1 cellular context compared by ENCODE assay signal in genomic region chr19:8252922-8253589, GRCh38.
TF ChIP-seq lines count a peak whose summit lies in the region.

No MANE protein-coding gene starts in this region.

TF ChIP-seq in HepG2, 621 proteins besides CTCF, POLR2A, EP300 and RAD21 (continued from another document and continues in another):
- TF ChIP-seq, protein P1, sequence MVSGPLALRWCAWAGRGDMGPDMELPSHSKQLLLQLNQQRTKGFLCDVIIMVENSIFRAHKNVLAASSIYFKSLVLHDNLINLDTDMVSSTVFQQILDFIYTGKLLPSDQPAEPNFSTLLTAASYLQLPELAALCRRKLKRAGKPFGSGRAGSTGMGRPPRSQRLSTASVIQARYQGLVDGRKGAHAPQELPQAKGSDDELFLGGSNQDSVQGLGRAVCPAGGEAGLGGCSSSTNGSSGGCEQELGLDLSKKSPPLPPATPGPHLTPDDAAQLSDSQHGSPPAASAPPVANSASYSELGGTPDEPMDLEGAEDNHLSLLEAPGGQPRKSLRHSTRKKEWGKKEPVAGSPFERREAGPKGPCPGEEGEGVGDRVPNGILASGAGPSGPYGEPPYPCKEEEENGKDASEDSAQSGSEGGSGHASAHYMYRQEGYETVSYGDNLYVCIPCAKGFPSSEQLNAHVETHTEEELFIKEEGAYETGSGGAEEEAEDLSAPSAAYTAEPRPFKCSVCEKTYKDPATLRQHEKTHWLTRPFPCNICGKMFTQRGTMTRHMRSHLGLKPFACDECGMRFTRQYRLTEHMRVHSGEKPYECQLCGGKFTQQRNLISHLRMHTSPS (CRISPR knock-in tag; IDR thresholded peaks at IDR 0.05; ENCODE audit: low read depth) = no peak
- TF ChIP-seq ZBTB8A (CRISPR knock-in tag; IDR thresholded peaks at IDR 0.05; ENCODE audit: borderline replicate concordance, low read depth) (no peak), SMAD9 (CRISPR knock-in tag; IDR thresholded peaks at IDR 0.05) (no peak), MTA1 (CRISPR knock-in tag; IDR thresholded peaks at IDR 0.05; ENCODE audit: borderline replicate concordance) (no peak), ZNF234 (CRISPR knock-in tag; conservative IDR thresholded peaks at IDR 0.05) (no peak), ZNF556 (CRISPR knock-in tag; IDR thresholded peaks at IDR 0.05; ENCODE audit: borderline replicate concordance) (no peak), ZHX2 (IDR thresholded peaks at IDR 0.05; ENCODE audit: low read depth) (no peak), ZHX2 (CRISPR knock-in tag; IDR thresholded peaks at IDR 0.05; ENCODE audit: borderline replicate concordance) (no peak), HCFC1 (IDR thresholded peaks at IDR 0.05; ENCODE audit: low read depth, low read length) (no peak), ZMYM3 (CRISPR knock-in tag; IDR thresholded peaks at IDR 0.05) (peak; percentile 49; the same call in 1 of the 2 replicates), TSC22D2 (CRISPR knock-in tag; IDR thresholded peaks at IDR 0.05; ENCODE audit: borderline replicate concordance) (no peak), TRIM24 (CRISPR knock-in tag; IDR thresholded peaks at IDR 0.05) (no peak), ZNF143 (CRISPR knock-in tag; IDR thresholded peaks at IDR 0.05) (peak; percentile 53; the same call in 1 of the 2 replicates), AKAP8 (CRISPR knock-in tag; IDR thresholded peaks at IDR 0.05) (no peak; the same call in 1 of the 2 replicates), JUN (CRISPR knock-in tag; IDR thresholded peaks at IDR 0.05) (no peak), ZNF605 (CRISPR knock-in tag; IDR thresholded peaks at IDR 0.05) (peak; percentile 53; the same call in 1 of the 2 replicates), ISL2 (CRISPR knock-in tag; IDR thresholded peaks at IDR 0.05) (0 out of 2 replicates have a peak, but pooled peaks have one; percentile 40), ZNF567 (CRISPR knock-in tag; IDR thresholded peaks at IDR 0.05; ENCODE audit: borderline replicate concordance) (no peak), ZNF777 (CRISPR knock-in tag; IDR thresholded peaks at IDR 0.05) (no peak), ZNF772 (CRISPR knock-in tag; IDR thresholded peaks at IDR 0.05) (no peak), ZFP90 (CRISPR knock-in tag; IDR thresholded peaks at IDR 0.05; ENCODE audit: borderline replicate concordance) (peak; percentile 42; the same call in 1 of the 2 replicates), TMF1 (CRISPR knock-in tag; IDR thresholded peaks at IDR 0.05; ENCODE audit: low read depth) (no peak), DMAP1 (CRISPR knock-in tag; IDR thresholded peaks at IDR 0.05) (no peak), NONO (IDR thresholded peaks at IDR 0.05) (no peak), NONO (CRISPR knock-in tag; conservative IDR thresholded peaks at IDR 0.05) (0 out of 2 replicates have a peak, but pooled peaks have one; percentile 16), RFX3 (CRISPR knock-in tag; IDR thresholded peaks at IDR 0.05) (no peak), TAF15 (IDR thresholded peaks at IDR 0.05; ENCODE audit: low read depth, low read length, poor library complexity, severe bottlenecking) (no peak), NFYC (CRISPR knock-in tag; IDR thresholded peaks at IDR 0.05) (no peak), SAP130 (CRISPR knock-in tag; IDR thresholded peaks at IDR 0.05; ENCODE audit: low read depth) (peak; percentile 28; the same call in 1 of the 2 replicates), U2AF2 (IDR thresholded peaks at IDR 0.05; ENCODE audit: low read depth, low read length) (no peak), FOSL2 (CRISPR knock-in tag; IDR thresholded peaks at IDR 0.05) (peak; percentile 31; the same call in 1 of the 2 replicates), KDM3A (CRISPR knock-in tag; IDR thresholded peaks at IDR 0.05; ENCODE audit: low read depth) (0 out of 2 replicates have a peak, but pooled peaks have one; percentile 67), NRL (CRISPR knock-in tag; IDR thresholded peaks at IDR 0.05; ENCODE audit: borderline replicate concordance) (no peak; the same call in 1 of the 2 replicates), ZNF263 (CRISPR knock-in tag; IDR thresholded peaks at IDR 0.05) (0 out of 2 replicates have a peak, but pooled peaks have one; percentile 23), ZSCAN20 (CRISPR knock-in tag; IDR thresholded peaks at IDR 0.05; ENCODE audit: borderline replicate concordance) (no peak), ZNF710 (CRISPR knock-in tag; IDR thresholded peaks at IDR 0.05; ENCODE audit: borderline replicate concordance) (no peak), CSRNP1 (CRISPR knock-in tag; IDR thresholded peaks at IDR 0.05) (no peak), IRF2 (CRISPR knock-in tag; IDR thresholded peaks at IDR 0.05) (0 out of 2 replicates have a peak, but pooled peaks have one; percentile 32), FLYWCH1 (CRISPR knock-in tag; IDR thresholded peaks at IDR 0.05) (no peak), NBN (conservative IDR thresholded peaks at IDR 0.05) (no peak), ZNF788 (CRISPR knock-in tag; IDR thresholded peaks at IDR 0.05; ENCODE audit: borderline replicate concordance) (no peak), TOPORS (CRISPR knock-in tag; IDR thresholded peaks at IDR 0.05) (no peak), SALL2 (CRISPR knock-in tag; IDR thresholded peaks at IDR 0.05) (peak; percentile 67; the same call in 1 of the 2 replicates), ZBTB7B (CRISPR knock-in tag; IDR thresholded peaks at IDR 0.05) (0 out of 2 replicates have a peak, but pooled peaks have one; percentile 21), ZIK1 (CRISPR knock-in tag; IDR thresholded peaks at IDR 0.05; ENCODE audit: borderline replicate concordance, low read depth) (no peak), ZFYVE20 (CRISPR knock-in tag; IDR thresholded peaks at IDR 0.05; ENCODE audit: borderline replicate concordance, low read depth) (no peak), RFXANK (CRISPR knock-in tag; IDR thresholded peaks at IDR 0.05) (no peak)
- TF ChIP-seq, protein P2, sequence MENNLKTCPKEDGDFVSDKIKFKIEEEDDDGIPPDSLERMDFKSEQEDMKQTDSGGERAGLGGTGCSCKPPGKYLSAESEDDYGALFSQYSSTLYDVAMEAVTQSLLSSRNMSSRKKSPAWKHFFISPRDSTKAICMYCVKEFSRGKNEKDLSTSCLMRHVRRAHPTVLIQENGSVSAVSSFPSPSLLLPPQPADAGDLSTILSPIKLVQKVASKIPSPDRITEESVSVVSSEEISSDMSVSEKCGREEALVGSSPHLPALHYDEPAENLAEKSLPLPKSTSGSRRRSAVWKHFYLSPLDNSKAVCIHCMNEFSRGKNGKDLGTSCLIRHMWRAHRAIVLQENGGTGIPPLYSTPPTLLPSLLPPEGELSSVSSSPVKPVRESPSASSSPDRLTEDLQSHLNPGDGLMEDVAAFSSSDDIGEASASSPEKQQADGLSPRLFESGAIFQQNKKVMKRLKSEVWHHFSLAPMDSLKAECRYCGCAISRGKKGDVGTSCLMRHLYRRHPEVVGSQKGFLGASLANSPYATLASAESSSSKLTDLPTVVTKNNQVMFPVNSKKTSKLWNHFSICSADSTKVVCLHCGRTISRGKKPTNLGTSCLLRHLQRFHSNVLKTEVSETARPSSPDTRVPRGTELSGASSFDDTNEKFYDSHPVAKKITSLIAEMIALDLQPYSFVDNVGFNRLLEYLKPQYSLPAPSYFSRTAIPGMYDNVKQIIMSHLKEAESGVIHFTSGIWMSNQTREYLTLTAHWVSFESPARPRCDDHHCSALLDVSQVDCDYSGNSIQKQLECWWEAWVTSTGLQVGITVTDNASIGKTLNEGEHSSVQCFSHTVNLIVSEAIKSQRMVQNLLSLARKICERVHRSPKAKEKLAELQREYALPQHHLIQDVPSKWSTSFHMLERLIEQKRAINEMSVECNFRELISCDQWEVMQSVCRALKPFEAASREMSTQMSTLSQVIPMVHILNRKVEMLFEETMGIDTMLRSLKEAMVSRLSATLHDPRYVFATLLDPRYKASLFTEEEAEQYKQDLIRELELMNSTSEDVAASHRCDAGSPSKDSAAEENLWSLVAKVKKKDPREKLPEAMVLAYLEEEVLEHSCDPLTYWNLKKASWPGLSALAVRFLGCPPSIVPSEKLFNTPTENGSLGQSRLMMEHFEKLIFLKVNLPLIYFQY (CRISPR knock-in tag; IDR thresholded peaks at IDR 0.05; ENCODE audit: borderline replicate concordance) = no peak
- TF ChIP-seq, protein P3, sequence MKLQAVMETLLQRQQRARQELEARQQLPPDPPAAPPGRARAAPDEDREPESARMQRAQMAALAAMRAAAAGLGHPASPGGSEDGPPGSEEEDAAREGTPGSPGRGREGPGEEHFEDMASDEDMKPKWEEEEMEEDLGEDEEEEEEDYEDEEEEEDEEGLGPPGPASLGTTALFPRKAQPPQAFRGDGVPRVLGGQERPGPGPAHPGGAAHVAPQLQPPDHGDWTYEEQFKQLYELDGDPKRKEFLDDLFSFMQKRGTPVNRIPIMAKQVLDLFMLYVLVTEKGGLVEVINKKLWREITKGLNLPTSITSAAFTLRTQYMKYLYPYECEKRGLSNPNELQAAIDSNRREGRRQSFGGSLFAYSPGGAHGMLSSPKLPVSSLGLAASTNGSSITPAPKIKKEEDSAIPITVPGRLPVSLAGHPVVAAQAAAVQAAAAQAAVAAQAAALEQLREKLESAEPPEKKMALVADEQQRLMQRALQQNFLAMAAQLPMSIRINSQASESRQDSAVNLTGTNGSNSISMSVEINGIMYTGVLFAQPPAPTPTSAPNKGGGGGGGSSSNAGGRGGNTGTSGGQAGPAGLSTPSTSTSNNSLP (IDR thresholded peaks at IDR 0.05; ENCODE audit: low read depth, low read length) = 0 out of 2 replicates have a peak, but pooled peaks have one; percentile 29
- TF ChIP-seq, protein P4, sequence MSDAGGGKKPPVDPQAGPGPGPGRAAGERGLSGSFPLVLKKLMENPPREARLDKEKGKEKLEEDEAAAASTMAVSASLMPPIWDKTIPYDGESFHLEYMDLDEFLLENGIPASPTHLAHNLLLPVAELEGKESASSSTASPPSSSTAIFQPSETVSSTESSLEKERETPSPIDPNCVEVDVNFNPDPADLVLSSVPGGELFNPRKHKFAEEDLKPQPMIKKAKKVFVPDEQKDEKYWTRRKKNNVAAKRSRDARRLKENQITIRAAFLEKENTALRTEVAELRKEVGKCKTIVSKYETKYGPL (CRISPR knock-in tag; IDR thresholded peaks at IDR 0.05) = no peak
